In genomic region chr12:48814313-48815280, GRCh38 we compare ENCODE assay signal across 8 cellular contexts. TPM values are rescaled to one million over a fixed set of nuclear protein-coding genes. Genes with fewer than 3 reads are reported as not detected.
DNase-seq lines count a peak whose midpoint lies in the region; ATAC-seq and TF ChIP-seq lines count a peak whose summit lies in the region.

No MANE protein-coding gene starts in this region.

- peaks cover 18% of the 10 kb centered on the region for H3K4me1 ChIP-seq in OCI-LY3 (ENCODE audit: low read length)

- H3K36me3 Mint-ChIP-seq in natural killer cell treated with Interleukin-12 subunit alpha and Interleukin-12 subunit beta and Interleukin-15 and Interleukin-18, amount 100 ng/mL, for 72 hours, result no peaks in the 10 kb centered on the region

- peak overlapping the region; percentile 33; the same call in 1 of the 2 replicates for H3K27ac ChIP-seq in OCI-LY3 (ENCODE audit: low read length)

- H3K4me2 ChIP-seq in OCI-LY3 (ENCODE audit: low read length), result peak overlapping the region; percentile 89

- H3K9me3 ChIP-seq in OCI-LY3 (ENCODE audit: insufficient read depth, low read length), result no peaks in the 10 kb centered on the region

- peak overlapping the region; percentile 94 for H3K4me3 Mint-ChIP-seq in natural killer cell treated with Interleukin-12 subunit alpha and Interleukin-12 subunit beta and Interleukin-15 and Interleukin-18, amount 100 ng/mL, for 72 hours
- H3K4me3 Mint-ChIP-seq in stimulated activated naive CD8-positive, alpha-beta T cell treated with anti-CD3 and anti-CD28 coated beads, Interleukin-15, amount 100 ng/mL, for 72 hours, result peak overlapping the region; percentile 92 to 93

- no peaks in the 10 kb centered on the region for H4K20me1 ChIP-seq in OCI-LY3 (ENCODE audit: insufficient read depth, low read length)

- peak; percentile 98 for TF ChIP-seq CTCF in OCI-LY3 (IDR thresholded peaks at IDR 0.05; ENCODE audit: low read depth, low read length)
- peak; percentile 66 for TF ChIP-seq CTCF in fibroblast of mammary gland (conservative IDR thresholded peaks at IDR 0.05; ENCODE audit: control insufficient read depth, insufficient read depth, low read depth, low read length)

- H2AFZ ChIP-seq in OCI-LY3 (ENCODE audit: low read depth, low read length), result peak overlapping the region; percentile 98

- DNase-seq in COLO668 (lab: John Stamatoyannopoulos, UW; ENCODE audit: unreplicated experiment) (peak; percentile 77), activated T-helper 1 cell treated with Interleukin-2 at 50 U/mL for 16 hours (ENCODE audit: low read depth) (peak; percentile 66), fibroblast of mammary gland (ENCODE audit: low read depth) (peak; percentile 75)
- DNase-seq in natural killer cell treated with Interleukin-12 subunit alpha and Interleukin-12 subunit beta and Interleukin-15 and Interleukin-18, amount 100 ng/mL, for 72 hours (ENCODE audit: low spot score), result peak; percentile 90
- DNase-seq in stimulated activated naive CD8-positive, alpha-beta T cell treated with anti-CD3 and anti-CD28 coated beads, Interleukin-15, amount 100 ng/mL, for 72 hours, result peak; percentile 87 to 90

- no peaks in the 10 kb centered on the region for H3K9me3 Mint-ChIP-seq in natural killer cell treated with Interleukin-12 subunit alpha and Interleukin-12 subunit beta and Interleukin-15 and Interleukin-18, amount 100 ng/mL, for 72 hours
- H3K9me3 Mint-ChIP-seq in stimulated activated naive CD8-positive, alpha-beta T cell treated with anti-CD3 and anti-CD28 coated beads, Interleukin-15, amount 100 ng/mL, for 72 hours, result no peaks in the 10 kb centered on the region

- peaks cover 0 to 9% of the 10 kb centered on the region in 2 donors for H3K27me3 Mint-ChIP-seq in natural killer cell treated with Interleukin-12 subunit alpha and Interleukin-12 subunit beta and Interleukin-15 and Interleukin-18, amount 100 ng/mL, for 72 hours
- peaks cover 38% of the 10 kb centered on the region for H3K27me3 Mint-ChIP-seq in stimulated activated naive CD8-positive, alpha-beta T cell treated with anti-CD3 and anti-CD28 coated beads, Interleukin-15, amount 100 ng/mL, for 72 hours

- ATAC-seq in GM19351 (IDR thresholded peaks at IDR 0.05; ENCODE audit: unreplicated experiment) (peak; percentile 79), HG03469 (IDR thresholded peaks at IDR 0.05; ENCODE audit: unreplicated experiment) (peak; percentile 67)
- ATAC-seq in natural killer cell treated with Interleukin-12 subunit alpha and Interleukin-12 subunit beta and Interleukin-15 and Interleukin-18, amount 100 ng/mL, for 72 hours, result peak; percentile 90 to 93
- ATAC-seq in stimulated activated naive CD8-positive, alpha-beta T cell treated with anti-CD3 and anti-CD28 coated beads, Interleukin-15, amount 100 ng/mL, for 72 hours, result peak; percentile 85

- H3K4me1 Mint-ChIP-seq in natural killer cell treated with Interleukin-12 subunit alpha and Interleukin-12 subunit beta and Interleukin-15 and Interleukin-18, amount 100 ng/mL, for 72 hours (ENCODE audit: low read depth in 2 of 2), result peaks cover 30 to 36% of the 10 kb centered on the region in 2 donors
- peaks cover 55% of the 10 kb centered on the region for H3K4me1 Mint-ChIP-seq in stimulated activated naive CD8-positive, alpha-beta T cell treated with anti-CD3 and anti-CD28 coated beads, Interleukin-15, amount 100 ng/mL, for 72 hours

- H3K4me3 ChIP-seq in OCI-LY3 (ENCODE audit: low read length) (peak overlapping the region; percentile 94), fibroblast of mammary gland (ENCODE audit: control insufficient read depth, low read depth, low read length) (peak overlapping the region; percentile 90)

- H3K36me3 ChIP-seq in OCI-LY3 (replicated peaks; ENCODE audit: low read depth, low read length), result no peaks in the 10 kb centered on the region

- peak overlapping the region; percentile 89 for H3K9ac ChIP-seq in OCI-LY3 (ENCODE audit: low read length)

- peak overlapping the region; percentile 30 to 78 for H3K27ac Mint-ChIP-seq in natural killer cell treated with Interleukin-12 subunit alpha and Interleukin-12 subunit beta and Interleukin-15 and Interleukin-18, amount 100 ng/mL, for 72 hours
- peak overlapping the region; percentile 58 to 94 for H3K27ac Mint-ChIP-seq in stimulated activated naive CD8-positive, alpha-beta T cell treated with anti-CD3 and anti-CD28 coated beads, Interleukin-15, amount 100 ng/mL, for 72 hours

- peaks cover 23% of the 10 kb centered on the region for H3K27me3 ChIP-seq in OCI-LY3 (ENCODE audit: low read depth, low read length)

- no peaks in the 10 kb centered on the region for H3K79me2 ChIP-seq in OCI-LY3 (ENCODE audit: low read length)

RNA-seq across cellular contexts. Expression of gene CACNB3, which starts 3.7 kb away (rescaled TPM):
- total RNA-seq in natural killer cell treated with Interleukin-12 subunit alpha and Interleukin-12 subunit beta and Interleukin-15 and Interleukin-18, amount 100 ng/mL, for 72 hours, result 10 to 100 TPM in 1 of 2 donors, 1 to 10 TPM in 1; 6.9 to 10.7 TPM

RNA-seq across cellular contexts. Expression of gene ADCY6, which starts 25.7 kb away (rescaled TPM):
- total RNA-seq in natural killer cell treated with Interleukin-12 subunit alpha and Interleukin-12 subunit beta and Interleukin-15 and Interleukin-18, amount 100 ng/mL, for 72 hours, result under 1 TPM; 0.22 to 0.40 TPM

RNA-seq across cellular contexts. Expression of gene DDX23, which starts 37.4 kb away (rescaled TPM):
- 100 to 1,000 TPM; 131 to 162 TPM for total RNA-seq in natural killer cell treated with Interleukin-12 subunit alpha and Interleukin-12 subunit beta and Interleukin-15 and Interleukin-18, amount 100 ng/mL, for 72 hours

RNA-seq across cellular contexts. Expression of gene RND1, which starts 51.1 kb away (rescaled TPM):
- 1 to 10 TPM; 3.4 to 3.7 TPM for total RNA-seq in natural killer cell treated with Interleukin-12 subunit alpha and Interleukin-12 subunit beta and Interleukin-15 and Interleukin-18, amount 100 ng/mL, for 72 hours

Comparison
In these comparisons a context has a peak if more than half of its experiments do, and no peak if none do; other contexts are left out.
1. Peak in every context shown above with its lines: DNase-seq, ATAC-seq, H3K4me3 ChIP-seq and H3K27ac ChIP-seq.